22 cellular contexts compared by ENCODE assay signal in the genomic region with DNA sequence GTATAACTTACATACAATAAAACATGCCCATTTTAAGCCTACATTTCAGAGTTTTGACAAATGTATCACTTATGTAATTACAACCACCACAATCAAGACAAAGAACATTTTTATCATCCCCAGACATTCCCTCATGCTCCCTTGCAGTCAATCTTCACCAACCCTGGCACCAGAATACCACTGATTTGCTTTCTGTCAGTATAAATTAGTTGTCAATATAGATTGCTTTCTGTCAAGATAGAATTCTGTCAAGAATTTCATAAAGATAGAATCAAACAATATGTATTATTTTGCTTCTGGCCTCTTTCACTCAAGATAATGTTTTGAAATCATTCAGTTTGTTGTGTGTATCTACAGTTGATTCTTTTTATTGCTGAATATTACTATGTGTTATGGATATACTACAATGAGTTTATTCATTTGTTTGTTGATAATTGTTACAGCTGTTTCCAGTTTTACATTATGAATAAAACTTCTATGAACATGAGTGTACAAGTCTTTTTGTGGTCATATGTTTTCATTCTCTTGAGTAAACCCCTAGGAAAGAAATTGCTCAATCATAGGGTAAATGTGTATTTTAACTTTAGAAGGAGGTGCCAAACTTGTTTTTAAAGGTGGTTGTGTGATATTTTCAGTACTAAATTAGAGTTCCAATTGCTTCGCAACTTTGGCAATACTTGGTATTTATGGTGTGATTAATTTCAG. TPM values are rescaled to one million over a fixed set of nuclear protein-coding genes. Genes with fewer than 3 reads are reported as not detected.
DNase-seq lines count a peak whose midpoint lies in the region; ATAC-seq and TF ChIP-seq lines count a peak whose summit lies in the region.
"Had no signal": no experiment of that assay in that cellular context is flagged by ENCODE, and none has a peak within 500 bp of the region (broad histone marks: within the 10 kb centered on the region; RNA-seq: fewer than 3 reads in every experiment).

No MANE protein-coding gene starts in this region.

- peaks cover 72% of the 10 kb centered on the region for H3K4me1 Mint-ChIP-seq in osteocyte (ENCODE audit: unreplicated experiment)
- H3K4me1 Mint-ChIP-seq in stimulated activated naive CD8-positive, alpha-beta T cell treated with anti-CD3 and anti-CD28 coated beads, Interleukin-15, amount 100 ng/mL, for 72 hours: peaks cover 16% of the 10 kb centered on the region
- H3K4me1 Mint-ChIP-seq: CD4-positive, CD25-positive, alpha-beta regulatory T cell had no signal

- TF ChIP-seq CTCF in fibroblast of the aortic adventitia (IDR thresholded peaks at IDR 0.05; ENCODE audit: insufficient read depth, low read length) (no peak), osteocyte (IDR thresholded peaks at IDR 0.05) (no peak)

- H3K36me3 Mint-ChIP-seq in osteocyte (ENCODE audit: unreplicated experiment): peaks cover 2% of the 10 kb centered on the region
- H3K36me3 Mint-ChIP-seq: activated naive CD8-positive, alpha-beta T cell; CD4-positive, CD25-positive, alpha-beta regulatory T cell had no signal

- H3K4me3 ChIP-seq in fibroblast of the aortic adventitia (ENCODE audit: low read depth, low read length): no peak overlapping the region

- H3K27ac Mint-ChIP-seq in osteocyte (ENCODE audit: unreplicated experiment): peak overlapping the region; percentile 83
- no peak overlapping the region for H3K27ac Mint-ChIP-seq in stimulated activated naive CD8-positive, alpha-beta T cell treated with anti-CD3 and anti-CD28 coated beads, Interleukin-15, amount 100 ng/mL, for 72 hours
- H3K27ac Mint-ChIP-seq: activated naive CD8-positive, alpha-beta T cell; CD4-positive, CD25-positive, alpha-beta regulatory T cell had no signal

- peaks cover 4% of the 10 kb centered on the region for H3K9me3 Mint-ChIP-seq in osteocyte (ENCODE audit: unreplicated experiment)
- H3K9me3 Mint-ChIP-seq in stimulated activated naive CD8-positive, alpha-beta T cell treated with anti-CD3 and anti-CD28 coated beads, Interleukin-15, amount 100 ng/mL, for 72 hours: no peaks in the 10 kb centered on the region
- H3K9me3 Mint-ChIP-seq: CD4-positive, CD25-positive, alpha-beta regulatory T cell; H9 had no signal

- no peak overlapping the region for H3K4me3 Mint-ChIP-seq in osteocyte (ENCODE audit: unreplicated experiment)
- H3K4me3 Mint-ChIP-seq in stimulated activated naive CD8-positive, alpha-beta T cell treated with anti-CD3 and anti-CD28 coated beads, Interleukin-15, amount 100 ng/mL, for 72 hours: no peak overlapping the region
- H3K4me3 Mint-ChIP-seq: activated naive CD8-positive, alpha-beta T cell; CD4-positive, CD25-positive, alpha-beta regulatory T cell; H9 had no signal

- DNase-seq in HCEC 1CT: peak; percentile 70
- DNase-seq in amniotic epithelial cell (ENCODE audit: low read depth): peak; percentile 66
- peak; percentile 32 for DNase-seq in fibroblast of the aortic adventitia (ENCODE audit: low read depth)
- no peak for DNase-seq in osteocyte (ENCODE audit: extremely low spot score, unreplicated experiment)
- DNase-seq in NCI-H526 treated with DMSO at 0.1 percent for 48 hours (lab: John Stamatoyannopoulos, UW): no peak
- DNase-seq in stimulated activated naive CD8-positive, alpha-beta T cell treated with anti-CD3 and anti-CD28 coated beads, Interleukin-15, amount 100 ng/mL, for 72 hours: no peak
- DNase-seq in 8988T: no peak
- DNase-seq: activated CD4-positive, alpha-beta T cell treated with anti-CD3 and anti-CD28 coated beads, Interleukin-2, amount 50 U/mL, for 4 hours; activated CD8-positive, alpha-beta memory T cell treated with anti-CD3 and anti-CD28 coated beads, Interleukin-2, amount 50 U/mL, for 4 hours; erythroblast; H9; kidney glomerular epithelial cell; NCI-H1092 treated with DMSO at 0.1 percent for 48 hours; NCI-H187 treated with DMSO at 0.1 percent for 48 hours; NCI-H2227 treated with DMSO at 0.1 percent for 48 hours; NCI-H774; stimulated activated CD4-positive, alpha-beta T cell treated with anti-CD3 and anti-CD28 coated beads, Interleukin-4, amount 100 ng/mL, for 24 hours; stimulated activated naive CD4-positive, alpha-beta T cell treated with Interleukin-2 at 50 U/mL for 16 hours; T1000 had no signal

- no peak for ATAC-seq in HG03521 (IDR thresholded peaks at IDR 0.05; ENCODE audit: unreplicated experiment)
- ATAC-seq in stimulated activated naive CD8-positive, alpha-beta T cell treated with anti-CD3 and anti-CD28 coated beads, Interleukin-15, amount 100 ng/mL, for 72 hours: no peak

- H3K27me3 Mint-ChIP-seq in osteocyte (ENCODE audit: unreplicated experiment): no peaks in the 10 kb centered on the region
- H3K27me3 Mint-ChIP-seq in stimulated activated naive CD8-positive, alpha-beta T cell treated with anti-CD3 and anti-CD28 coated beads, Interleukin-15, amount 100 ng/mL, for 72 hours: no peaks in the 10 kb centered on the region

RNA-seq across cellular contexts. Expression of gene IFIT5, which starts 56.9 kb away (rescaled TPM):
- 30.7 and 36.0 TPM in 2 replicates for total RNA-seq in fibroblast of the aortic adventitia (ENCODE audit: low replicate concordance)
- 22.5 and 22.7 TPM in 2 replicates for total RNA-seq in osteocyte

Comparison
In these comparisons a context has a peak if more than half of its experiments do, and no peak if none do; other contexts are left out.
1. DNase-seq: peak in HCEC 1CT (single experiment), amniotic epithelial cell (single experiment) and fibroblast of the aortic adventitia (single experiment); none in osteocyte (single experiment), NCI-H526 treated with DMSO at 0.1 percent for 48 hours (single experiment), stimulated activated naive CD8-positive, alpha-beta T cell treated with anti-CD3 and anti-CD28 coated beads, Interleukin-15, amount 100 ng/mL, for 72 hours (0 of 2) and 8988T (single experiment).